Comparison of ENCODE assay signal across 16 cellular contexts in the genomic region with DNA sequence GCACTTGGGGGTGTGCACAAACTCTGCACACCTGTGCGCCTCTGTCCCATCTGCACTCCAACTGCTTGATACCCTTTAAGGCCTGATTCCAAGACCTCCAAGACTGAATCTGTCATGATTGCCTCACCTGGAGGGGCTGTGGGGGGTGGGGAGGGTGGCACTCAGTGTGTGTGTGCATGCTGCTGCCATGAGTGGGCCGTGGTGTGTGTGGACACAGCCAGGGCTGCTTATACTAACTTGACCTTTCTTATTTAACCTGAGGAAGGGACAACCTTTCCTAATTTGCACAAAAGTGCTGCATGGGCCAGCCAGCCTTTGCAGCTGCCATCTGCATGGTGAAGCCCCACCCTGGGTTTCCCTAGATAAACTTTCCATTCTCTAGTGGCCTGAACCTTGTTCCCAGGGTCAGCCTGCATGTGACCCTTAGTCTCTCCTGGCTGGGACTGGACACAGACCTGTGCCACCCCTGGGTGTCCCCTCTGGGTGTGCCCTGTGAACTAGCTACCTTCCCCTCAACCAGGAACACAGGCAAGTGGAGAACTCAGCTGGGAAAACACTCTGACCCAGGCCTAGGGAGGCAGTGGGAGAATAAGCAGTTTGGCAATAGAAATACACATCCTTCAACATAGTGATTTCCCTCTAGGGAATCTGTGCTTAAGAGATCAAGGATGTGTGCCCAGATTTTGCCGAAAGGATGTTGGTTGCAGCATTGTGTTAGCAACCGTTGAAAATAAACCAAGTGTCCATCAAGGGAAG. TPM values are rescaled to one million over a fixed set of nuclear protein-coding genes. Genes with fewer than 3 reads are reported as not detected.
A peak's percentile ranks its signal among the peaks of the same experiment; 100 is the strongest.
DNase-seq lines count a peak whose midpoint lies in the region; ATAC-seq and TF ChIP-seq lines count a peak whose summit lies in the region.
"Had no signal": no experiment of that assay in that cellular context is flagged by ENCODE, and none has a peak within 500 bp of the region (broad histone marks: within the 10 kb centered on the region; RNA-seq: fewer than 3 reads in every experiment).

No MANE protein-coding gene starts in this region.

- H3K4me3 ChIP-seq in BLaER1 treated with 17β-estradiol and CSF1 and Interleukin-3, amounts not matched to agents 10 nM and 100 nM: no peak overlapping the region
- H3K4me3 ChIP-seq in Panc1 (ENCODE audit: low read depth in 2 of 2, low read length in 2 of 2): no peak overlapping the region
- H3K4me3 ChIP-seq: body of pancreas had no signal

- POLR2A ChIA-PET in Panc1 (lab: Charles Lee): no interaction called here

- H3K4me2 ChIP-seq in BLaER1 treated with 17β-estradiol and CSF1 and Interleukin-3, amounts not matched to agents 10 nM and 100 nM: peak overlapping the region in 7 of 11 experiments; percentile 20 to 63 (median 44); a peak in 10 of 22 replicates

- no peaks in the 10 kb centered on the region for H3K36me3 ChIP-seq in BLaER1 treated with 17β-estradiol and CSF1 and Interleukin-3, amounts not matched to agents 10 nM and 100 nM
- H3K36me3 ChIP-seq in Panc1 (ENCODE audit: control insufficient read depth, insufficient read depth, low read length): no peaks in the 10 kb centered on the region

- in situ Hi-C loops in Panc1 (cut with HindIII; ENCODE audit: low pct_unique_long_range_greater_than_20kb, low sequenced_read_pairs): no loop called here

- peaks cover 13 to 20% (median 15%) of the 10 kb centered on the region in 11 experiments for H3K9me3 ChIP-seq in BLaER1 treated with 17β-estradiol and CSF1 and Interleukin-3, amounts not matched to agents 10 nM and 100 nM (replicated peaks in 1 of 11)
- H3K9me3 ChIP-seq in Panc1 (ENCODE audit: control insufficient read depth, insufficient read depth, low read depth, low read length): no peaks in the 10 kb centered on the region
- H3K9me3 ChIP-seq: body of pancreas had no signal

- DNase-seq in Panc1 (ENCODE audit: low read depth, low spot score) (no peak), fibroblast of the conjunctiva (ENCODE audit: low read depth) (peak; percentile 75), omental fat pad (ENCODE audit: low spot score) (no peak), EL (no peak), NCI-H2107 treated with DMSO at 0.1 percent for 48 hours (lab: John Stamatoyannopoulos, UW; ENCODE audit: unreplicated experiment) (no peak), superior temporal gyrus (ENCODE audit: extremely low spot score) (no peak)
- DNase-seq: body of pancreas; NCI-H2171; stimulated activated CD4-positive, alpha-beta T cell treated with anti-CD3 and anti-CD28 coated beads, Interleukin-2, amount 100 ng/mL, for 48 hours; SW 1271 had no signal

- H3K4me1 ChIP-seq in BLaER1 treated with 17β-estradiol and CSF1 and Interleukin-3, amounts not matched to agents 10 nM and 100 nM: peaks cover 0 to 45% (median 36%) of the 10 kb centered on the region in 10 experiments; a peak in 14 of 20 replicates
- peaks cover 22% of the 10 kb centered on the region for H3K4me1 ChIP-seq in Panc1 (ENCODE audit: control insufficient read depth, insufficient read depth, low read length)

- intact Hi-C loops in Panc1 (cut with micrococcal nuclease; ENCODE audit: unreplicated experiment): no loop called here

- CTCF ChIA-PET in Panc1 (lab: Charles Lee): interaction anchor here (0.8 kb wide), 1 partner anchor 228 kb away, joined by 3 read pairs; no protein-coding TSS in a partner anchor

- H3K27ac ChIP-seq in BLaER1 treated with 17β-estradiol and CSF1 and Interleukin-3, amounts not matched to agents 10 nM and 100 nM: peak overlapping the region in 3 of 11 experiments; percentile 13 to 41 (median 17); a peak in 1 of 22 replicates
- H3K27ac ChIP-seq in Panc1 (ENCODE audit: low read length): peak overlapping the region; percentile 75
- H3K27ac ChIP-seq: body of pancreas, C4-2B, parathyroid adenoma had no signal

- 0 out of 2 replicates have a peak, but pooled peaks have one; percentile 11 for ATAC-seq in Panc1
- ATAC-seq in omental fat pad (ENCODE audit: low FRiP score): peak; percentile 29
- no peak for ATAC-seq in GM21390 (IDR thresholded peaks at IDR 0.05; ENCODE audit: unreplicated experiment)
- ATAC-seq: activated T-helper 17 cell treated with anti-CD3 and anti-CD28 coated beads, Interleukin-2, amount 50 U/mL, for 72 hours; body of pancreas had no signal

- BruUV-seq in Panc1 (replicated peaks; lab: Mats Ljungman, UMichigan): no TSS peak

- TF ChIP-seq CTCF in Panc1 (IDR thresholded peaks at IDR 0.05) (no peak), omental fat pad (IDR thresholded peaks at IDR 0.05) (no peak)

- H3K27me3 ChIP-seq in BLaER1 treated with 17β-estradiol and CSF1 and Interleukin-3, amounts not matched to agents 10 nM and 100 nM: no peaks in the 10 kb centered on the region; a peak in 1 of 22 replicates
- no peaks in the 10 kb centered on the region for H3K27me3 ChIP-seq in Panc1 (ENCODE audit: control insufficient read depth, insufficient read depth, low read length)
- H3K27me3 ChIP-seq: body of pancreas had no signal

- no peak overlapping the region for H3K9ac ChIP-seq in BLaER1 treated with 17β-estradiol and CSF1 and Interleukin-3, amounts not matched to agents 10 nM and 100 nM
- H3K9ac ChIP-seq: parathyroid adenoma had no signal

- H4K20me1 ChIP-seq in BLaER1 treated with 17β-estradiol and CSF1 and Interleukin-3, amounts not matched to agents 10 nM and 100 nM: no peaks in the 10 kb centered on the region

RNA-seq across cellular contexts. Expression of a gene that starts 45.4 kb away (rescaled TPM):
- total RNA-seq in Panc1 (2021; ENCODE audit: unreplicated experiment): 116 TPM
- 140 TPM for polyA plus RNA-seq in Panc1 (2012; ENCODE audit: insufficient read length)
- 10 to 100 TPM; 16.5 to 33.6 (median 21.7) TPM for total RNA-seq in omental fat pad
- total RNA-seq: activated CD4-positive, alpha-beta T cell treated with anti-CD3 and anti-CD28 coated beads, Interleukin-2, amount 10 ng/mL, durations not matched to agents 24 days and 14 days; activated T-helper 17 cell treated with anti-CD3 and anti-CD28 coated beads, Interleukin-2, amount 50 U/mL, for 72 hours had no signal

RNA-seq across cellular contexts. Expression of a gene that starts 56.6 kb away (rescaled TPM):
- total RNA-seq in Panc1 (2021; ENCODE audit: unreplicated experiment) (199 TPM), omental fat pad (100 to 1,000 TPM in 1 of 4 donors, 10 to 100 TPM in 3; 34.3 to 143 (median 57.0) TPM)
- polyA plus RNA-seq in Panc1 (2012; ENCODE audit: insufficient read length): 183 TPM
